ENCODE assay signal across 1 cellular context in genomic region chr12:131223791-131224567, GRCh38.
TF ChIP-seq lines count a peak whose summit lies in the region.

No MANE protein-coding gene starts in this region.

TF ChIP-seq in SK-N-SH treated with all-trans-retinoic acid at 6 μM for 48 hours, 23 proteins besides CTCF, POLR2A, EP300 and RAD21 (continued from another document):
- TF ChIP-seq TSHZ2 (CRISPR knock-in tag; IDR thresholded peaks at IDR 0.05) (no peak), ESRRG (CRISPR knock-in tag; IDR thresholded peaks at IDR 0.05) (no peak), TCF4 (CRISPR knock-in tag; IDR thresholded peaks at IDR 0.05; ENCODE audit: borderline replicate concordance) (no peak)
TF ChIP-seq in SK-N-SH treated with all-trans-retinoic acid at 6 μM for 48 hours: peak in this region for 0.
